Comparison of ENCODE assay signal across 31 cellular contexts in the genomic region with DNA sequence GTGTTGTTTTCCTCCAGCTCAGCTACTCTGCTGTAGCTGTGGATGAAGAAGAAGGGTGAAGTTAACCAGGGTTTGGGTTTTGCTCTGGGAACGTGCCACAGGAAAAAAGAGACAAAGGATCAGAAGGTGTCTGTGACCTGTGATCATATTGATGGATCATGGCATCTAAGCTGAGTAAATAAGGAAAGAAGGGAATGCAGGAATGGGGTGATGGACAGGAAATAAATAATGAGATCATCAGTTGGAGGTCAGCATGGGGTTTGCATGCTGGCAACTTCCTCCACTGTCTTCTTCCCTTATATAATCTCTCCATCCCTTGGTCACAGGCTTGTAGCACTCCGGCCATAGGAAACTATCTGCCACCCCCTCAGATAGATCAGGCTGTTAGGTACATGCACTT.
"Had no signal": no experiment of that assay in that cellular context is flagged by ENCODE, and none has a peak within 500 bp of the region (broad histone marks: within the 10 kb centered on the region; RNA-seq: fewer than 3 reads in every experiment).

No MANE protein-coding gene starts in this region.

- H3K4me2 ChIP-seq: SK-N-SH had no signal

- H3K36me3 Mint-ChIP-seq: activated naive CD8-positive, alpha-beta T cell treated with anti-CD3 and anti-CD28 coated beads for 36 hours had no signal

- H3K27me3 ChIP-seq: ascending aorta, cardiac muscle cell, Peyer's patch, SJSA1 had no signal

- H3K9me3 Mint-ChIP-seq: activated CD8-positive, alpha-beta T cell treated with anti-CD3 and anti-CD28 coated beads for 36 hours; activated naive CD8-positive, alpha-beta T cell treated with anti-CD3 and anti-CD28 coated beads for 36 hours; activated T-helper 17 cell treated with anti-CD3 and anti-CD28 coated beads, Interleukin-2, amount 50 U/mL, for 72 hours; central memory CD8-positive, alpha-beta T cell; T-helper 1 cell treated with Interleukin-12 subunit alpha and Interleukin-12 subunit beta and Interleukin-4 antibody, amounts not matched to agents 30 μg/mL and 1 μg/mL, for 36 hours; T-helper 2 cell treated with Interferon-gamma antibody and Interleukin-4, amounts not matched to agents 5 μg/mL and 100 μg/mL, for 36 hours had no signal

- H3K27me3 Mint-ChIP-seq: activated B cell treated with CpG ODN at 0.5 μM for 24 hours; activated naive CD8-positive, alpha-beta T cell treated with anti-CD3 and anti-CD28 coated beads for 36 hours had no signal

- H3K4me3 ChIP-seq: ascending aorta, cardiac muscle cell, Peyer's patch, SJSA1 had no signal

- H3K4me1 Mint-ChIP-seq: activated B cell treated with CpG ODN at 0.5 μM for 24 hours; activated naive CD8-positive, alpha-beta T cell treated with anti-CD3 and anti-CD28 coated beads for 36 hours; activated T-helper 17 cell treated with anti-CD3 and anti-CD28 coated beads, Interleukin-2, amount 50 U/mL, for 72 hours; central memory CD8-positive, alpha-beta T cell had no signal

- DNase-seq: activated B cell treated with CpG ODN at 0.5 μM for 24 hours; activated CD4-positive, alpha-beta T cell treated with anti-CD3 and anti-CD28 coated beads for 4 hours; activated CD4-positive, CD25-positive, alpha-beta regulatory T cell treated with anti-CD3 and anti-CD28 coated beads, Interleukin-2, amount 50 U/mL, for 72 hours; activated CD8-positive, alpha-beta T cell treated with anti-CD3 and anti-CD28 coated beads for 36 hours; activated effector memory CD4-positive, alpha-beta T cell treated with anti-CD3 and anti-CD28 coated beads, Interleukin-2, amount 50 U/mL, for 16 hours; activated naive CD4-positive, alpha-beta T cell; activated naive CD4-positive, alpha-beta T cell treated with anti-CD3 and anti-CD28 coated beads, Interleukin-2, amount 50 U/mL, for 16 hours; activated naive CD8-positive, alpha-beta T cell treated with anti-CD3 and anti-CD28 coated beads for 36 hours; activated T-cell treated with anti-CD3 and anti-CD28 coated beads, Interleukin-2, amount 50 U/mL, for 1 hour; activated T-cell treated with anti-CD3 and anti-CD28 coated beads, Interleukin-2, amount 50 U/mL, for 72 hours; amygdala; NCI-H1092 treated with DMSO at 0.1 percent for 48 hours; NCI-H1417; NCI-H146; NCI-H187; NCI-H2029 treated with DMSO at 0.1 percent for 48 hours; NCI-H2107; NCI-H2171; NK-92 treated with Interleukin-12 subunit alpha and Interleukin-12 subunit beta, amount 100 ng/mL, for 24 hours; PC-3; Peyer's patch; RPMI8226; SHP77 treated with DMSO at 0.1 percent for 48 hours; SK-N-SH had no signal

- H3K9me3 ChIP-seq: ascending aorta, Peyer's patch, SJSA1, SK-N-SH had no signal

- H3K27ac ChIP-seq: ascending aorta, cardiac muscle cell, Peyer's patch, SJSA1 had no signal

- H3K36me3 ChIP-seq: ascending aorta, cardiac muscle cell, Peyer's patch, SJSA1 had no signal

- H3K27ac Mint-ChIP-seq: activated B cell treated with CpG ODN at 0.5 μM for 24 hours; activated CD8-positive, alpha-beta T cell treated with anti-CD3 and anti-CD28 coated beads for 36 hours; activated naive CD8-positive, alpha-beta T cell treated with anti-CD3 and anti-CD28 coated beads for 36 hours; activated T-cell treated with anti-CD3 and anti-CD28 coated beads, Interleukin-2, amount 50 U/mL, for 72 hours; activated T-helper 17 cell treated with anti-CD3 and anti-CD28 coated beads, Interleukin-2, amount 50 U/mL, for 72 hours; T-helper 1 cell treated with Interleukin-12 subunit alpha and Interleukin-12 subunit beta and Interleukin-4 antibody, amounts not matched to agents 30 μg/mL and 1 μg/mL, for 36 hours; T-helper 2 cell treated with Interferon-gamma antibody and Interleukin-4, amounts not matched to agents 5 μg/mL and 100 μg/mL, for 36 hours had no signal

- H3K4me1 ChIP-seq: ascending aorta, Peyer's patch, SJSA1 had no signal

- H3K4me3 Mint-ChIP-seq: activated B cell treated with CpG ODN at 0.5 μM for 24 hours; activated CD8-positive, alpha-beta T cell treated with anti-CD3 and anti-CD28 coated beads for 36 hours; activated naive CD8-positive, alpha-beta T cell treated with anti-CD3 and anti-CD28 coated beads for 36 hours; activated T-cell treated with anti-CD3 and anti-CD28 coated beads, Interleukin-2, amount 50 U/mL, for 72 hours; activated T-helper 17 cell treated with anti-CD3 and anti-CD28 coated beads, Interleukin-2, amount 50 U/mL, for 72 hours; central memory CD8-positive, alpha-beta T cell; T-helper 1 cell treated with Interleukin-12 subunit alpha and Interleukin-12 subunit beta and Interleukin-4 antibody, amounts not matched to agents 30 μg/mL and 1 μg/mL, for 36 hours; T-helper 2 cell treated with Interferon-gamma antibody and Interleukin-4, amounts not matched to agents 5 μg/mL and 100 μg/mL, for 36 hours had no signal

- H3K9ac ChIP-seq: SK-N-SH had no signal
